In genomic region chr15:67022587-67022986, GRCh38 we compare ENCODE assay signal across 1 cellular context.
TF ChIP-seq lines count a peak whose summit lies in the region.

No MANE protein-coding gene starts in this region.

TF ChIP-seq in H1, 55 proteins besides CTCF, POLR2A, EP300 and RAD21:
- 0 out of 2 replicates have a peak, but pooled peaks have one; percentile 45 for TF ChIP-seq KDM1A (IDR thresholded peaks at IDR 0.05; ENCODE audit: borderline replicate concordance, low read length)
- no peak for TF ChIP-seq ATF2 (IDR thresholded peaks at IDR 0.05; ENCODE audit: low read length)
